ENCODE assay signal across 1 cellular context in the genomic region with DNA sequence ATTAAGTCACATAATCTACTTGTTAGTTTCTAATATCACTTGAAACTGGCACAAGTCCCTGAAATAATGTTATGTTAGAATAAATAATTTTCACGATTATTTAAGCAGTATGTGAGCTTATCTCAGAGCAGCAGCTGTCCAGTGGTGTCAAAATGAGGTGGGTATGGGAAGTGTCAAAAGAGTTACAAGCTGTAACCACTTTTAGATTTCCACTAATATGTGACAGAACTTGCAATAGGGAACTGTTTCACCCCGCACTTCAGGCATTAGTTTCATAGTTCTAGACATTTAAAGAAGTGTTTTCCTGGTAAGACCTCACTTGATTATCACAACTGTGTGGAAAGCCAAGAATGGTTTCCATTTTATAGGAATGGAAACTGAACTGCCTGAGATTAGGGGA.
A peak's percentile ranks its signal among the peaks of the same experiment; 100 is the strongest.
TF ChIP-seq lines count a peak whose summit lies in the region.

No MANE protein-coding gene starts in this region.

TF ChIP-seq in K562, 482 proteins besides CTCF, POLR2A, EP300 and RAD21:
- TF ChIP-seq DPF2 (IDR thresholded peaks at IDR 0.05), result peak; percentile 80
- TF ChIP-seq, protein P1, sequence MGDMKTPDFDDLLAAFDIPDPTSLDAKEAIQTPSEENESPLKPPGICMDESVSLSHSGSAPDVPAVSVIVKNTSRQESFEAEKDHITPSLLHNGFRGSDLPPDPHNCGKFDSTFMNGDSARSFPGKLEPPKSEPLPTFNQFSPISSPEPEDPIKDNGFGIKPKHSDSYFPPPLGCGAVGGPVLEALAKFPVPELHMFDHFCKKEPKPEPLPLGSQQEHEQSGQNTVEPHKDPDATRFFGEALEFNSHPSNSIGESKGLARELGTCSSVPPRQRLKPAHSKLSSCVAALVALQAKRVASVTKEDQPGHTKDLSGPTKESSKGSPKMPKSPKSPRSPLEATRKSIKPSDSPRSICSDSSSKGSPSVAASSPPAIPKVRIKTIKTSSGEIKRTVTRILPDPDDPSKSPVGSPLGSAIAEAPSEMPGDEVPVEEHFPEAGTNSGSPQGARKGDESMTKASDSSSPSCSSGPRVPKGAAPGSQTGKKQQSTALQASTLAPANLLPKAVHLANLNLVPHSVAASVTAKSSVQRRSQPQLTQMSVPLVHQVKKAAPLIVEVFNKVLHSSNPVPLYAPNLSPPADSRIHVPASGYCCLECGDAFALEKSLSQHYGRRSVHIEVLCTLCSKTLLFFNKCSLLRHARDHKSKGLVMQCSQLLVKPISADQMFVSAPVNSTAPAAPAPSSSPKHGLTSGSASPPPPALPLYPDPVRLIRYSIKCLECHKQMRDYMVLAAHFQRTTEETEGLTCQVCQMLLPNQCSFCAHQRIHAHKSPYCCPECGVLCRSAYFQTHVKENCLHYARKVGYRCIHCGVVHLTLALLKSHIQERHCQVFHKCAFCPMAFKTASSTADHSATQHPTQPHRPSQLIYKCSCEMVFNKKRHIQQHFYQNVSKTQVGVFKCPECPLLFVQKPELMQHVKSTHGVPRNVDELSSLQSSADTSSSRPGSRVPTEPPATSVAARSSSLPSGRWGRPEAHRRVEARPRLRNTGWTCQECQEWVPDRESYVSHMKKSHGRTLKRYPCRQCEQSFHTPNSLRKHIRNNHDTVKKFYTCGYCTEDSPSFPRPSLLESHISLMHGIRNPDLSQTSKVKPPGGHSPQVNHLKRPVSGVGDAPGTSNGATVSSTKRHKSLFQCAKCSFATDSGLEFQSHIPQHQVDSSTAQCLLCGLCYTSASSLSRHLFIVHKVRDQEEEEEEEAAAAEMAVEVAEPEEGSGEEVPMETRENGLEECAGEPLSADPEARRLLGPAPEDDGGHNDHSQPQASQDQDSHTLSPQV (IDR thresholded peaks at IDR 0.05), result 0 out of 2 replicates have a peak, but pooled peaks have one; percentile 45
- peak; percentile 83 for TF ChIP-seq TEAD4 (IDR thresholded peaks at IDR 0.05; ENCODE audit: low read length)
- no peak for TF ChIP-seq TEAD4 (CRISPR knock-in tag; IDR thresholded peaks at IDR 0.05; ENCODE audit: borderline replicate concordance)
- TF ChIP-seq SMC3 (conservative IDR thresholded peaks at IDR 0.05; ENCODE audit: insufficient read depth, low read depth, low read length), result no peak
- TF ChIP-seq, protein P2, sequence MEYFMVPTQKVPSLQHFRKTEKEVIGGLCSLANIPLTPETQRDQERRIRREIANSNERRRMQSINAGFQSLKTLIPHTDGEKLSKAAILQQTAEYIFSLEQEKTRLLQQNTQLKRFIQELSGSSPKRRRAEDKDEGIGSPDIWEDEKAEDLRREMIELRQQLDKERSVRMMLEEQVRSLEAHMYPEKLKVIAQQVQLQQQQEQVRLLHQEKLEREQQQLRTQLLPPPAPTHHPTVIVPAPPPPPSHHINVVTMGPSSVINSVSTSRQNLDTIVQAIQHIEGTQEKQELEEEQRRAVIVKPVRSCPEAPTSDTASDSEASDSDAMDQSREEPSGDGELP (CRISPR knock-in tag; IDR thresholded peaks at IDR 0.05; ENCODE audit: borderline replicate concordance), result no peak
- no peak for TF ChIP-seq HDAC6 (IDR thresholded peaks at IDR 0.05; ENCODE audit: low read depth, low read length)
- TF ChIP-seq PPARD (CRISPR knock-in tag; IDR thresholded peaks at IDR 0.05), result no peak
- TF ChIP-seq NFATC3 (IDR thresholded peaks at IDR 0.05), result no peak
- TF ChIP-seq, protein P3, sequence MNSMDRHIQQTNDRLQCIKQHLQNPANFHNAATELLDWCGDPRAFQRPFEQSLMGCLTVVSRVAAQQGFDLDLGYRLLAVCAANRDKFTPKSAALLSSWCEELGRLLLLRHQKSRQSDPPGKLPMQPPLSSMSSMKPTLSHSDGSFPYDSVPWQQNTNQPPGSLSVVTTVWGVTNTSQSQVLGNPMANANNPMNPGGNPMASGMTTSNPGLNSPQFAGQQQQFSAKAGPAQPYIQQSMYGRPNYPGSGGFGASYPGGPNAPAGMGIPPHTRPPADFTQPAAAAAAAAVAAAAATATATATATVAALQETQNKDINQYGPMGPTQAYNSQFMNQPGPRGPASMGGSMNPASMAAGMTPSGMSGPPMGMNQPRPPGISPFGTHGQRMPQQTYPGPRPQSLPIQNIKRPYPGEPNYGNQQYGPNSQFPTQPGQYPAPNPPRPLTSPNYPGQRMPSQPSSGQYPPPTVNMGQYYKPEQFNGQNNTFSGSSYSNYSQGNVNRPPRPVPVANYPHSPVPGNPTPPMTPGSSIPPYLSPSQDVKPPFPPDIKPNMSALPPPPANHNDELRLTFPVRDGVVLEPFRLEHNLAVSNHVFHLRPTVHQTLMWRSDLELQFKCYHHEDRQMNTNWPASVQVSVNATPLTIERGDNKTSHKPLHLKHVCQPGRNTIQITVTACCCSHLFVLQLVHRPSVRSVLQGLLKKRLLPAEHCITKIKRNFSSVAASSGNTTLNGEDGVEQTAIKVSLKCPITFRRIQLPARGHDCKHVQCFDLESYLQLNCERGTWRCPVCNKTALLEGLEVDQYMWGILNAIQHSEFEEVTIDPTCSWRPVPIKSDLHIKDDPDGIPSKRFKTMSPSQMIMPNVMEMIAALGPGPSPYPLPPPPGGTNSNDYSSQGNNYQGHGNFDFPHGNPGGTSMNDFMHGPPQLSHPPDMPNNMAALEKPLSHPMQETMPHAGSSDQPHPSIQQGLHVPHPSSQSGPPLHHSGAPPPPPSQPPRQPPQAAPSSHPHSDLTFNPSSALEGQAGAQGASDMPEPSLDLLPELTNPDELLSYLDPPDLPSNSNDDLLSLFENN (IDR thresholded peaks at IDR 0.05; ENCODE audit: low read depth in 2 of 2, low read length in 2 of 2), result peak in 1 of 2 experiments; percentile 59; a peak in 1 of 4 replicates
- 0 out of 2 replicates have a peak, but pooled peaks have one; percentile 65 for TF ChIP-seq LEF1 (IDR thresholded peaks at IDR 0.05)
- TF ChIP-seq, protein P4, sequence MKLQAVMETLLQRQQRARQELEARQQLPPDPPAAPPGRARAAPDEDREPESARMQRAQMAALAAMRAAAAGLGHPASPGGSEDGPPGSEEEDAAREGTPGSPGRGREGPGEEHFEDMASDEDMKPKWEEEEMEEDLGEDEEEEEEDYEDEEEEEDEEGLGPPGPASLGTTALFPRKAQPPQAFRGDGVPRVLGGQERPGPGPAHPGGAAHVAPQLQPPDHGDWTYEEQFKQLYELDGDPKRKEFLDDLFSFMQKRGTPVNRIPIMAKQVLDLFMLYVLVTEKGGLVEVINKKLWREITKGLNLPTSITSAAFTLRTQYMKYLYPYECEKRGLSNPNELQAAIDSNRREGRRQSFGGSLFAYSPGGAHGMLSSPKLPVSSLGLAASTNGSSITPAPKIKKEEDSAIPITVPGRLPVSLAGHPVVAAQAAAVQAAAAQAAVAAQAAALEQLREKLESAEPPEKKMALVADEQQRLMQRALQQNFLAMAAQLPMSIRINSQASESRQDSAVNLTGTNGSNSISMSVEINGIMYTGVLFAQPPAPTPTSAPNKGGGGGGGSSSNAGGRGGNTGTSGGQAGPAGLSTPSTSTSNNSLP (IDR thresholded peaks at IDR 0.05; ENCODE audit: borderline replicate concordance, low read depth, low read length), result peak; percentile 56; the same call in 1 of the 2 replicates
- TF ChIP-seq MYBL2 (IDR thresholded peaks at IDR 0.05; ENCODE audit: low read depth), result no peak
- no peak for TF ChIP-seq MYBL2 (CRISPR knock-in tag; IDR thresholded peaks at IDR 0.05; ENCODE audit: borderline replicate concordance)
- peak; percentile 56; the same call in 1 of the 2 replicates for TF ChIP-seq NCOR1 (IDR thresholded peaks at IDR 0.05)
- no peak for TF ChIP-seq ZBTB7A (IDR thresholded peaks at IDR 0.05; ENCODE audit: borderline replicate concordance, control insufficient read depth, low read depth, low read length)
- TF ChIP-seq, protein P5, sequence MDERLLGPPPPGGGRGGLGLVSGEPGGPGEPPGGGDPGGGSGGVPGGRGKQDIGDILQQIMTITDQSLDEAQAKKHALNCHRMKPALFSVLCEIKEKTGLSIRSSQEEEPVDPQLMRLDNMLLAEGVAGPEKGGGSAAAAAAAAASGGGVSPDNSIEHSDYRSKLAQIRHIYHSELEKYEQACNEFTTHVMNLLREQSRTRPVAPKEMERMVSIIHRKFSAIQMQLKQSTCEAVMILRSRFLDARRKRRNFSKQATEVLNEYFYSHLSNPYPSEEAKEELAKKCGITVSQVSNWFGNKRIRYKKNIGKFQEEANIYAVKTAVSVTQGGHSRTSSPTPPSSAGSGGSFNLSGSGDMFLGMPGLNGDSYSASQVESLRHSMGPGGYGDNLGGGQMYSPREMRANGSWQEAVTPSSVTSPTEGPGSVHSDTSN (CRISPR knock-in tag; IDR thresholded peaks at IDR 0.05; ENCODE audit: low read depth), result no peak
- TF ChIP-seq, protein P5 (tag; conservative IDR thresholded peaks at IDR 0.05; ENCODE audit: low read depth), result peak; percentile 72
- TF ChIP-seq SMARCA4 (IDR thresholded peaks at IDR 0.05), result peak; percentile 59
- TF ChIP-seq SMARCE1 (IDR thresholded peaks at IDR 0.05), result 0 out of 2 replicates have a peak, but pooled peaks have one; percentile 43
- TF ChIP-seq MEIS2 (IDR thresholded peaks at IDR 0.05; ENCODE audit: partially characterized antibody), result peak; percentile 93
- TF ChIP-seq, protein P6, sequence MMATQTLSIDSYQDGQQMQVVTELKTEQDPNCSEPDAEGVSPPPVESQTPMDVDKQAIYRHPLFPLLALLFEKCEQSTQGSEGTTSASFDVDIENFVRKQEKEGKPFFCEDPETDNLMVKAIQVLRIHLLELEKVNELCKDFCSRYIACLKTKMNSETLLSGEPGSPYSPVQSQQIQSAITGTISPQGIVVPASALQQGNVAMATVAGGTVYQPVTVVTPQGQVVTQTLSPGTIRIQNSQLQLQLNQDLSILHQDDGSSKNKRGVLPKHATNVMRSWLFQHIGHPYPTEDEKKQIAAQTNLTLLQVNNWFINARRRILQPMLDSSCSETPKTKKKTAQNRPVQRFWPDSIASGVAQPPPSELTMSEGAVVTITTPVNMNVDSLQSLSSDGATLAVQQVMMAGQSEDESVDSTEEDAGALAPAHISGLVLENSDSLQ (IDR thresholded peaks at IDR 0.05), result peak; percentile 52
- TF ChIP-seq ARID1B (IDR thresholded peaks at IDR 0.05), result peak; percentile 89
- peak; percentile 55; the same call in 1 of the 2 replicates for TF ChIP-seq PML (IDR thresholded peaks at IDR 0.05; ENCODE audit: low read length)
- peak; percentile 83 for TF ChIP-seq TCF3 (CRISPR knock-in tag; IDR thresholded peaks at IDR 0.05)
- peak; percentile 71 for TF ChIP-seq MTA2 (IDR thresholded peaks at IDR 0.05; ENCODE audit: low read depth)
- 0 out of 4 replicates have a peak, but pooled peaks of 1 of the 2 experiments have one; percentile 38 for TF ChIP-seq TBL1XR1 (IDR thresholded peaks at IDR 0.05; ENCODE audit: low read length in 2 of 2)
- peak; percentile 58 for TF ChIP-seq CBFA2T2 (conservative IDR thresholded peaks at IDR 0.05)
- TF ChIP-seq TAF15 (IDR thresholded peaks at IDR 0.05; ENCODE audit: low read depth, low read length), result no peak
- TF ChIP-seq, protein P7, sequence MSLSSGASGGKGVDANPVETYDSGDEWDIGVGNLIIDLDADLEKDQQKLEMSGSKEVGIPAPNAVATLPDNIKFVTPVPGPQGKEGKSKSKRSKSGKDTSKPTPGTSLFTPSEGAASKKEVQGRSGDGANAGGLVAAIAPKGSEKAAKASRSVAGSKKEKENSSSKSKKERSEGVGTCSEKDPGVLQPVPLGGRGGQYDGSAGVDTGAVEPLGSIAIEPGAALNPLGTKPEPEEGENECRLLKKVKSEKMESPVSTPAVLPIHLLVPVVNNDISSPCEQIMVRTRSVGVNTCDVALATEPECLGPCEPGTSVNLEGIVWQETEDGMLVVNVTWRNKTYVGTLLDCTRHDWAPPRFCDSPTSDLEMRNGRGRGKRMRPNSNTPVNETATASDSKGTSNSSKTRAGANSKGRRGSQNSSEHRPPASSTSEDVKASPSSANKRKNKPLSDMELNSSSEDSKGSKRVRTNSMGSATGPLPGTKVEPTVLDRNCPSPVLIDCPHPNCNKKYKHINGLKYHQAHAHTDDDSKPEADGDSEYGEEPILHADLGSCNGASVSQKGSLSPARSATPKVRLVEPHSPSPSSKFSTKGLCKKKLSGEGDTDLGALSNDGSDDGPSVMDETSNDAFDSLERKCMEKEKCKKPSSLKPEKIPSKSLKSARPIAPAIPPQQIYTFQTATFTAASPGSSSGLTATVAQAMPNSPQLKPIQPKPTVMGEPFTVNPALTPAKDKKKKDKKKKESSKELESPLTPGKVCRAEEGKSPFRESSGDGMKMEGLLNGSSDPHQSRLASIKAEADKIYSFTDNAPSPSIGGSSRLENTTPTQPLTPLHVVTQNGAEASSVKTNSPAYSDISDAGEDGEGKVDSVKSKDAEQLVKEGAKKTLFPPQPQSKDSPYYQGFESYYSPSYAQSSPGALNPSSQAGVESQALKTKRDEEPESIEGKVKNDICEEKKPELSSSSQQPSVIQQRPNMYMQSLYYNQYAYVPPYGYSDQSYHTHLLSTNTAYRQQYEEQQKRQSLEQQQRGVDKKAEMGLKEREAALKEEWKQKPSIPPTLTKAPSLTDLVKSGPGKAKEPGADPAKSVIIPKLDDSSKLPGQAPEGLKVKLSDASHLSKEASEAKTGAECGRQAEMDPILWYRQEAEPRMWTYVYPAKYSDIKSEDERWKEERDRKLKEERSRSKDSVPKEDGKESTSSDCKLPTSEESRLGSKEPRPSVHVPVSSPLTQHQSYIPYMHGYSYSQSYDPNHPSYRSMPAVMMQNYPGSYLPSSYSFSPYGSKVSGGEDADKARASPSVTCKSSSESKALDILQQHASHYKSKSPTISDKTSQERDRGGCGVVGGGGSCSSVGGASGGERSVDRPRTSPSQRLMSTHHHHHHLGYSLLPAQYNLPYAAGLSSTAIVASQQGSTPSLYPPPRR (CRISPR knock-in tag; IDR thresholded peaks at IDR 0.05; ENCODE audit: borderline replicate concordance), result no peak
- TF ChIP-seq TAL1 (IDR thresholded peaks at IDR 0.05), result peak; percentile 79
- TF ChIP-seq STAT5A (IDR thresholded peaks at IDR 0.05; ENCODE audit: borderline replicate concordance, low read length), result peak; percentile 50; the same call in 1 of the 2 replicates
- no peak for TF ChIP-seq JUND (IDR thresholded peaks at IDR 0.05; ENCODE audit: borderline replicate concordance, low read depth, low read length)
- 0 out of 3 replicates have a peak, but pooled peaks have one; percentile 15 for TF ChIP-seq JUND (tag; IDR thresholded peaks at IDR 0.05; ENCODE audit: borderline replicate concordance, low read depth, low read length)
- no peak for TF ChIP-seq POLR2H (tag; IDR thresholded peaks at IDR 0.05; ENCODE audit: low read depth)
- peak; percentile 78 for TF ChIP-seq CBFA2T3 (IDR thresholded peaks at IDR 0.05)
- no peak for TF ChIP-seq ZNF695 (CRISPR knock-in tag; IDR thresholded peaks at IDR 0.05)
